1 cellular context compared by ENCODE assay signal in the genomic region with DNA sequence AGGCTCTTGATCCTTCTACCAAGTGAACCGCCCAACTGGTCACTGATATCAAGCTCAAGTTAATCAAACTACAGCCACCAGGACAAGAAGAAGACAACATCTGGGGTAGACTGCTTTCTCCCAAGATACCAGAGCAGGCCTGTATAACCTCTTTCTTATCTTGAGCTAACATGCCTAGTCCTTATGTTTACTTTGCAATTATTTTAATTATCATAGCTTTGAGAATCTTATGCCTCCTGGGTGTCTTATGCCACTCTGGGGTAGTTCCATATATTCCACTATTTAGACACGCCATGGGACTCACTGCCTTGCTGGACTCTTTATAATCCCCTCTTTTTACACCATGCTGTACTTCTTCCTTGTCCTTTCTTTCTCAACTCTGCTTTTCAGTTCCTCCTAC.
TF ChIP-seq lines count a peak whose summit lies in the region.

No MANE protein-coding gene starts in this region.

TF ChIP-seq in K562, 482 proteins besides CTCF, POLR2A, EP300 and RAD21 (continued from another document and continues in another):
- TF ChIP-seq, protein P1, sequence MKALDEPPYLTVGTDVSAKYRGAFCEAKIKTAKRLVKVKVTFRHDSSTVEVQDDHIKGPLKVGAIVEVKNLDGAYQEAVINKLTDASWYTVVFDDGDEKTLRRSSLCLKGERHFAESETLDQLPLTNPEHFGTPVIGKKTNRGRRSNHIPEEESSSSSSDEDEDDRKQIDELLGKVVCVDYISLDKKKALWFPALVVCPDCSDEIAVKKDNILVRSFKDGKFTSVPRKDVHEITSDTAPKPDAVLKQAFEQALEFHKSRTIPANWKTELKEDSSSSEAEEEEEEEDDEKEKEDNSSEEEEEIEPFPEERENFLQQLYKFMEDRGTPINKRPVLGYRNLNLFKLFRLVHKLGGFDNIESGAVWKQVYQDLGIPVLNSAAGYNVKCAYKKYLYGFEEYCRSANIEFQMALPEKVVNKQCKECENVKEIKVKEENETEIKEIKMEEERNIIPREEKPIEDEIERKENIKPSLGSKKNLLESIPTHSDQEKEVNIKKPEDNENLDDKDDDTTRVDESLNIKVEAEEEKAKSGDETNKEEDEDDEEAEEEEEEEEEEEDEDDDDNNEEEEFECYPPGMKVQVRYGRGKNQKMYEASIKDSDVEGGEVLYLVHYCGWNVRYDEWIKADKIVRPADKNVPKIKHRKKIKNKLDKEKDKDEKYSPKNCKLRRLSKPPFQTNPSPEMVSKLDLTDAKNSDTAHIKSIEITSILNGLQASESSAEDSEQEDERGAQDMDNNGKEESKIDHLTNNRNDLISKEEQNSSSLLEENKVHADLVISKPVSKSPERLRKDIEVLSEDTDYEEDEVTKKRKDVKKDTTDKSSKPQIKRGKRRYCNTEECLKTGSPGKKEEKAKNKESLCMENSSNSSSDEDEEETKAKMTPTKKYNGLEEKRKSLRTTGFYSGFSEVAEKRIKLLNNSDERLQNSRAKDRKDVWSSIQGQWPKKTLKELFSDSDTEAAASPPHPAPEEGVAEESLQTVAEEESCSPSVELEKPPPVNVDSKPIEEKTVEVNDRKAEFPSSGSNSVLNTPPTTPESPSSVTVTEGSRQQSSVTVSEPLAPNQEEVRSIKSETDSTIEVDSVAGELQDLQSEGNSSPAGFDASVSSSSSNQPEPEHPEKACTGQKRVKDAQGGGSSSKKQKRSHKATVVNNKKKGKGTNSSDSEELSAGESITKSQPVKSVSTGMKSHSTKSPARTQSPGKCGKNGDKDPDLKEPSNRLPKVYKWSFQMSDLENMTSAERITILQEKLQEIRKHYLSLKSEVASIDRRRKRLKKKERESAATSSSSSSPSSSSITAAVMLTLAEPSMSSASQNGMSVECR (CRISPR knock-in tag; IDR thresholded peaks at IDR 0.05) = no peak
- TF ChIP-seq CBFA2T2 (conservative IDR thresholded peaks at IDR 0.05) (peak; percentile 96), ZNF76 (CRISPR knock-in tag; IDR thresholded peaks at IDR 0.05; ENCODE audit: borderline replicate concordance) (no peak), ZNF644 (tag; IDR thresholded peaks at IDR 0.05; ENCODE audit: low read depth) (peak; percentile 70; the same call in 1 of the 2 replicates), ZNF507 (tag; conservative IDR thresholded peaks at IDR 0.05) (no peak), ATF1 (CRISPR knock-in tag; IDR thresholded peaks at IDR 0.05) (no peak), ATF1 (tag; IDR thresholded peaks at IDR 0.05) (no peak), ZNF41 (CRISPR knock-in tag; conservative IDR thresholded peaks at IDR 0.05) (no peak), KHSRP (IDR thresholded peaks at IDR 0.05) (peak; percentile 78; the same call in 1 of the 2 replicates), ZNF197 (CRISPR knock-in tag; IDR thresholded peaks at IDR 0.05; ENCODE audit: low read depth) (0 out of 2 replicates have a peak, but pooled peaks have one; percentile 41), MCM5 (IDR thresholded peaks at IDR 0.05; ENCODE audit: low read depth) (no peak), SLC30A9 (CRISPR knock-in tag; IDR thresholded peaks at IDR 0.05) (no peak), PCBP2 (IDR thresholded peaks at IDR 0.05; ENCODE audit: low read depth, low read length, poor library complexity, severe bottlenecking) (no peak), ZNF311 (CRISPR knock-in tag; IDR thresholded peaks at IDR 0.05) (no peak), TGIF2 (CRISPR knock-in tag; IDR thresholded peaks at IDR 0.05) (no peak), SRSF9 (IDR thresholded peaks at IDR 0.05; ENCODE audit: borderline replicate concordance, low read depth, low read length) (no peak), HDAC1 (IDR thresholded peaks at IDR 0.05) (no peak), TARDBP (IDR thresholded peaks at IDR 0.05) (0 out of 2 replicates have a peak, but pooled peaks have one; percentile 31), FOXA3 (CRISPR knock-in tag; conservative IDR thresholded peaks at IDR 0.05 in 1 of 2, IDR thresholded peaks at IDR 0.05 in 1 of 2) (peak; percentile 94 to 98; a peak in 3 of 4 replicates), POLR3G (IDR thresholded peaks at IDR 0.05; ENCODE audit: extremely low read depth, insufficient read length, insufficient replicate concordance) (no peak), NR3C1 (CRISPR knock-in tag; IDR thresholded peaks at IDR 0.05) (no peak), MCM2 (IDR thresholded peaks at IDR 0.05; ENCODE audit: low read depth) (no peak), NCOR1 (IDR thresholded peaks at IDR 0.05) (peak; percentile 94), TCF3 (CRISPR knock-in tag; IDR thresholded peaks at IDR 0.05) (peak; percentile 97), NRF1 (conservative IDR thresholded peaks at IDR 0.05 in 1 of 2, IDR thresholded peaks at IDR 0.05 in 1 of 2) (no peak)
- TF ChIP-seq, protein P2, sequence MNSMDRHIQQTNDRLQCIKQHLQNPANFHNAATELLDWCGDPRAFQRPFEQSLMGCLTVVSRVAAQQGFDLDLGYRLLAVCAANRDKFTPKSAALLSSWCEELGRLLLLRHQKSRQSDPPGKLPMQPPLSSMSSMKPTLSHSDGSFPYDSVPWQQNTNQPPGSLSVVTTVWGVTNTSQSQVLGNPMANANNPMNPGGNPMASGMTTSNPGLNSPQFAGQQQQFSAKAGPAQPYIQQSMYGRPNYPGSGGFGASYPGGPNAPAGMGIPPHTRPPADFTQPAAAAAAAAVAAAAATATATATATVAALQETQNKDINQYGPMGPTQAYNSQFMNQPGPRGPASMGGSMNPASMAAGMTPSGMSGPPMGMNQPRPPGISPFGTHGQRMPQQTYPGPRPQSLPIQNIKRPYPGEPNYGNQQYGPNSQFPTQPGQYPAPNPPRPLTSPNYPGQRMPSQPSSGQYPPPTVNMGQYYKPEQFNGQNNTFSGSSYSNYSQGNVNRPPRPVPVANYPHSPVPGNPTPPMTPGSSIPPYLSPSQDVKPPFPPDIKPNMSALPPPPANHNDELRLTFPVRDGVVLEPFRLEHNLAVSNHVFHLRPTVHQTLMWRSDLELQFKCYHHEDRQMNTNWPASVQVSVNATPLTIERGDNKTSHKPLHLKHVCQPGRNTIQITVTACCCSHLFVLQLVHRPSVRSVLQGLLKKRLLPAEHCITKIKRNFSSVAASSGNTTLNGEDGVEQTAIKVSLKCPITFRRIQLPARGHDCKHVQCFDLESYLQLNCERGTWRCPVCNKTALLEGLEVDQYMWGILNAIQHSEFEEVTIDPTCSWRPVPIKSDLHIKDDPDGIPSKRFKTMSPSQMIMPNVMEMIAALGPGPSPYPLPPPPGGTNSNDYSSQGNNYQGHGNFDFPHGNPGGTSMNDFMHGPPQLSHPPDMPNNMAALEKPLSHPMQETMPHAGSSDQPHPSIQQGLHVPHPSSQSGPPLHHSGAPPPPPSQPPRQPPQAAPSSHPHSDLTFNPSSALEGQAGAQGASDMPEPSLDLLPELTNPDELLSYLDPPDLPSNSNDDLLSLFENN (IDR thresholded peaks at IDR 0.05; ENCODE audit: low read depth in 2 of 2, low read length in 2 of 2) = peak in 1 of 2 experiments; percentile 94; a peak in 2 of 4 replicates
- TF ChIP-seq, protein P3, sequence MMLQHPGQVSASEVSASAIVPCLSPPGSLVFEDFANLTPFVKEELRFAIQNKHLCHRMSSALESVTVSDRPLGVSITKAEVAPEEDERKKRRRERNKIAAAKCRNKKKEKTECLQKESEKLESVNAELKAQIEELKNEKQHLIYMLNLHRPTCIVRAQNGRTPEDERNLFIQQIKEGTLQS (IDR thresholded peaks at IDR 0.05) = no peak
- TF ChIP-seq, protein P3 (CRISPR knock-in tag; conservative IDR thresholded peaks at IDR 0.05) = no peak
- TF ChIP-seq, protein P4, sequence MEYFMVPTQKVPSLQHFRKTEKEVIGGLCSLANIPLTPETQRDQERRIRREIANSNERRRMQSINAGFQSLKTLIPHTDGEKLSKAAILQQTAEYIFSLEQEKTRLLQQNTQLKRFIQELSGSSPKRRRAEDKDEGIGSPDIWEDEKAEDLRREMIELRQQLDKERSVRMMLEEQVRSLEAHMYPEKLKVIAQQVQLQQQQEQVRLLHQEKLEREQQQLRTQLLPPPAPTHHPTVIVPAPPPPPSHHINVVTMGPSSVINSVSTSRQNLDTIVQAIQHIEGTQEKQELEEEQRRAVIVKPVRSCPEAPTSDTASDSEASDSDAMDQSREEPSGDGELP (CRISPR knock-in tag; IDR thresholded peaks at IDR 0.05; ENCODE audit: borderline replicate concordance) = no peak
- TF ChIP-seq, protein P5, sequence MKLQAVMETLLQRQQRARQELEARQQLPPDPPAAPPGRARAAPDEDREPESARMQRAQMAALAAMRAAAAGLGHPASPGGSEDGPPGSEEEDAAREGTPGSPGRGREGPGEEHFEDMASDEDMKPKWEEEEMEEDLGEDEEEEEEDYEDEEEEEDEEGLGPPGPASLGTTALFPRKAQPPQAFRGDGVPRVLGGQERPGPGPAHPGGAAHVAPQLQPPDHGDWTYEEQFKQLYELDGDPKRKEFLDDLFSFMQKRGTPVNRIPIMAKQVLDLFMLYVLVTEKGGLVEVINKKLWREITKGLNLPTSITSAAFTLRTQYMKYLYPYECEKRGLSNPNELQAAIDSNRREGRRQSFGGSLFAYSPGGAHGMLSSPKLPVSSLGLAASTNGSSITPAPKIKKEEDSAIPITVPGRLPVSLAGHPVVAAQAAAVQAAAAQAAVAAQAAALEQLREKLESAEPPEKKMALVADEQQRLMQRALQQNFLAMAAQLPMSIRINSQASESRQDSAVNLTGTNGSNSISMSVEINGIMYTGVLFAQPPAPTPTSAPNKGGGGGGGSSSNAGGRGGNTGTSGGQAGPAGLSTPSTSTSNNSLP (IDR thresholded peaks at IDR 0.05; ENCODE audit: borderline replicate concordance, low read depth, low read length) = 0 out of 2 replicates have a peak, but pooled peaks have one; percentile 83
- TF ChIP-seq, protein P6, sequence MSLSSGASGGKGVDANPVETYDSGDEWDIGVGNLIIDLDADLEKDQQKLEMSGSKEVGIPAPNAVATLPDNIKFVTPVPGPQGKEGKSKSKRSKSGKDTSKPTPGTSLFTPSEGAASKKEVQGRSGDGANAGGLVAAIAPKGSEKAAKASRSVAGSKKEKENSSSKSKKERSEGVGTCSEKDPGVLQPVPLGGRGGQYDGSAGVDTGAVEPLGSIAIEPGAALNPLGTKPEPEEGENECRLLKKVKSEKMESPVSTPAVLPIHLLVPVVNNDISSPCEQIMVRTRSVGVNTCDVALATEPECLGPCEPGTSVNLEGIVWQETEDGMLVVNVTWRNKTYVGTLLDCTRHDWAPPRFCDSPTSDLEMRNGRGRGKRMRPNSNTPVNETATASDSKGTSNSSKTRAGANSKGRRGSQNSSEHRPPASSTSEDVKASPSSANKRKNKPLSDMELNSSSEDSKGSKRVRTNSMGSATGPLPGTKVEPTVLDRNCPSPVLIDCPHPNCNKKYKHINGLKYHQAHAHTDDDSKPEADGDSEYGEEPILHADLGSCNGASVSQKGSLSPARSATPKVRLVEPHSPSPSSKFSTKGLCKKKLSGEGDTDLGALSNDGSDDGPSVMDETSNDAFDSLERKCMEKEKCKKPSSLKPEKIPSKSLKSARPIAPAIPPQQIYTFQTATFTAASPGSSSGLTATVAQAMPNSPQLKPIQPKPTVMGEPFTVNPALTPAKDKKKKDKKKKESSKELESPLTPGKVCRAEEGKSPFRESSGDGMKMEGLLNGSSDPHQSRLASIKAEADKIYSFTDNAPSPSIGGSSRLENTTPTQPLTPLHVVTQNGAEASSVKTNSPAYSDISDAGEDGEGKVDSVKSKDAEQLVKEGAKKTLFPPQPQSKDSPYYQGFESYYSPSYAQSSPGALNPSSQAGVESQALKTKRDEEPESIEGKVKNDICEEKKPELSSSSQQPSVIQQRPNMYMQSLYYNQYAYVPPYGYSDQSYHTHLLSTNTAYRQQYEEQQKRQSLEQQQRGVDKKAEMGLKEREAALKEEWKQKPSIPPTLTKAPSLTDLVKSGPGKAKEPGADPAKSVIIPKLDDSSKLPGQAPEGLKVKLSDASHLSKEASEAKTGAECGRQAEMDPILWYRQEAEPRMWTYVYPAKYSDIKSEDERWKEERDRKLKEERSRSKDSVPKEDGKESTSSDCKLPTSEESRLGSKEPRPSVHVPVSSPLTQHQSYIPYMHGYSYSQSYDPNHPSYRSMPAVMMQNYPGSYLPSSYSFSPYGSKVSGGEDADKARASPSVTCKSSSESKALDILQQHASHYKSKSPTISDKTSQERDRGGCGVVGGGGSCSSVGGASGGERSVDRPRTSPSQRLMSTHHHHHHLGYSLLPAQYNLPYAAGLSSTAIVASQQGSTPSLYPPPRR (CRISPR knock-in tag; IDR thresholded peaks at IDR 0.05; ENCODE audit: borderline replicate concordance) = 0 out of 2 replicates have a peak, but pooled peaks have one; percentile 65
- TF ChIP-seq, protein P7, sequence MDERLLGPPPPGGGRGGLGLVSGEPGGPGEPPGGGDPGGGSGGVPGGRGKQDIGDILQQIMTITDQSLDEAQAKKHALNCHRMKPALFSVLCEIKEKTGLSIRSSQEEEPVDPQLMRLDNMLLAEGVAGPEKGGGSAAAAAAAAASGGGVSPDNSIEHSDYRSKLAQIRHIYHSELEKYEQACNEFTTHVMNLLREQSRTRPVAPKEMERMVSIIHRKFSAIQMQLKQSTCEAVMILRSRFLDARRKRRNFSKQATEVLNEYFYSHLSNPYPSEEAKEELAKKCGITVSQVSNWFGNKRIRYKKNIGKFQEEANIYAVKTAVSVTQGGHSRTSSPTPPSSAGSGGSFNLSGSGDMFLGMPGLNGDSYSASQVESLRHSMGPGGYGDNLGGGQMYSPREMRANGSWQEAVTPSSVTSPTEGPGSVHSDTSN (CRISPR knock-in tag; IDR thresholded peaks at IDR 0.05; ENCODE audit: low read depth) = no peak
- TF ChIP-seq, protein P7 (tag; conservative IDR thresholded peaks at IDR 0.05; ENCODE audit: low read depth) = 0 out of 2 replicates have a peak, but pooled peaks have one; percentile 16
- TF ChIP-seq, protein P8, sequence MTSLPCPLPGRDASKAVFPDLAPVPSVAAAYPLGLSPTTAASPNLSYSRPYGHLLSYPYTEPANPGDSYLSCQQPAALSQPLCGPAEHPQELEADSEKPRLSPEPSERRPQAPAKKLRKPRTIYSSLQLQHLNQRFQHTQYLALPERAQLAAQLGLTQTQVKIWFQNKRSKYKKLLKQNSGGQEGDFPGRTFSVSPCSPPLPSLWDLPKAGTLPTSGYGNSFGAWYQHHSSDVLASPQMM (CRISPR knock-in tag; IDR thresholded peaks at IDR 0.05) = no peak
- TF ChIP-seq, protein P9, sequence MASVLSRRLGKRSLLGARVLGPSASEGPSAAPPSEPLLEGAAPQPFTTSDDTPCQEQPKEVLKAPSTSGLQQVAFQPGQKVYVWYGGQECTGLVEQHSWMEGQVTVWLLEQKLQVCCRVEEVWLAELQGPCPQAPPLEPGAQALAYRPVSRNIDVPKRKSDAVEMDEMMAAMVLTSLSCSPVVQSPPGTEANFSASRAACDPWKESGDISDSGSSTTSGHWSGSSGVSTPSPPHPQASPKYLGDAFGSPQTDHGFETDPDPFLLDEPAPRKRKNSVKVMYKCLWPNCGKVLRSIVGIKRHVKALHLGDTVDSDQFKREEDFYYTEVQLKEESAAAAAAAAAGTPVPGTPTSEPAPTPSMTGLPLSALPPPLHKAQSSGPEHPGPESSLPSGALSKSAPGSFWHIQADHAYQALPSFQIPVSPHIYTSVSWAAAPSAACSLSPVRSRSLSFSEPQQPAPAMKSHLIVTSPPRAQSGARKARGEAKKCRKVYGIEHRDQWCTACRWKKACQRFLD (CRISPR knock-in tag; IDR thresholded peaks at IDR 0.05) = peak; percentile 94
